In the genomic region with DNA sequence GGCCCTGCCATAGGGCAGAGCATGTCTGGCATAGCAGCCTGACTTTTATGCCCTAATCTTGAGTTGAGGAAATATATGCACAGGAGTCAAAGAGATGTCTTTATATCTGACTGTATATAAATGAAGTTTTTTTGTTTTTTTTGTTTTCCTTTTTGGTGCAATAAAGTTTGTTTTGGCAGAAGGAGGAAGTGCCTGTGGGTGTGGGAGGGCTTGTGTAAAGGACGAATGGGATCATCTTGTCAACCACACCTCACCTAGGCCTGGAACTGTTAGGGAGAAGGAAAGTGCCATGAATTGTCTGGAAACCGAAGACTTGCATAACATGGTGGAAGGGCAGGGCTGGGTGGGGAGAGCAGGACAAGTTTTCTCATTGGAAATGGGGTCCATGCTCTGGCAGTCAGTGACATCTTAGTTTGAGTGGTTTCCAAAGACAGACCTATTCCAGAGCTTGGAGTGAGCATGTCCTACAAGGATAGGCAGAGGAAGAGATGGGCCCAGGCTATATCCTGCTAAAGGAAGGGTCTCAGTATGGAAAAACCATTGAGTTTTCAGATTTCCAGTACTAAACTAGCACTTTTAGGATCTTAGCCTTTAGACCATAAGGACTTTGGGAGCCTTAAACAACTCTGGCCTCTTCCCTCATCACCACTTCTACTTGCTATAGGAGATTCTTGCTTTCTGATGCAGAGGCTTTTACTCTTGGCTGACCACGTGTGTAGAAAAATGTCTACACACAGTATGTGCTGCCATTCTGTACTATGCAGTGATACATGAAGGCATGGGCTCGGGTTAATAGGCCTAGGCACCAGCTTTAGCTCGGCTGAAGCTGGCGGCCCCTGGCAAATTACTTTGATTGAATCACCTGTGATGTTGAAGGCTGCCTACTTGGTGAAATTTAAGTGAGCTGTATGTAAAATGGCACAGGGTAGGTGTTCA, we compare ENCODE assay signal across 1 cellular context.
A peak's percentile ranks its signal among the peaks of the same experiment; 100 is the strongest.
TF ChIP-seq lines count a peak whose summit lies in the region.

No MANE protein-coding gene starts in this region.

TF ChIP-seq in K562, 482 proteins besides CTCF, POLR2A, EP300 and RAD21 (continues in another document):
- TF ChIP-seq CHD4 (IDR thresholded peaks at IDR 0.05; ENCODE audit: insufficient read depth, insufficient replicate concordance, low read depth, low read length, poor library complexity, severe bottlenecking) (no peak), CBX5 (IDR thresholded peaks at IDR 0.05; ENCODE audit: borderline replicate concordance, low read depth) (no peak), ZNF431 (CRISPR knock-in tag; IDR thresholded peaks at IDR 0.05) (peak; percentile 68; the same call in 1 of the 2 replicates), ZNF778 (CRISPR knock-in tag; IDR thresholded peaks at IDR 0.05) (no peak), MTA2 (IDR thresholded peaks at IDR 0.05; ENCODE audit: low read depth) (no peak), POLR2AphosphoS2 (IDR thresholded peaks at IDR 0.05; ENCODE audit: low read length) (0 out of 2 replicates have a peak, but pooled peaks have one; percentile 57), MECOM (CRISPR knock-in tag; IDR thresholded peaks at IDR 0.05) (no peak), FUS (optimal IDR thresholded peaks at IDR 0.05; ENCODE audit: low read depth, low read length) (no peak), ILK (tag; IDR thresholded peaks at IDR 0.05; ENCODE audit: borderline replicate concordance, low read depth) (no peak), ELF1 (tag; IDR thresholded peaks at IDR 0.05) (peak; percentile 49), SPI1 (IDR thresholded peaks at IDR 0.05; ENCODE audit: borderline replicate concordance, low read depth, low read length) (peak; percentile 89), NR2F6 (CRISPR knock-in tag; IDR thresholded peaks at IDR 0.05) (no peak), POLR3G (IDR thresholded peaks at IDR 0.05; ENCODE audit: extremely low read depth, insufficient read length, insufficient replicate concordance) (no peak), ZNF717 (CRISPR knock-in tag; IDR thresholded peaks at IDR 0.05) (no peak), NFXL1 (CRISPR knock-in tag; IDR thresholded peaks at IDR 0.05) (no peak), IRF2 (CRISPR knock-in tag; IDR thresholded peaks at IDR 0.05) (no peak), MED1 (CRISPR knock-in tag; IDR thresholded peaks at IDR 0.05; ENCODE audit: borderline replicate concordance) (no peak), HDAC2 (IDR thresholded peaks at IDR 0.05) (no peak), HDAC1 (IDR thresholded peaks at IDR 0.05) (no peak), MAFF (IDR thresholded peaks at IDR 0.05; ENCODE audit: low read length) (no peak), ZBED1 (IDR thresholded peaks at IDR 0.05) (no peak), RHOXF2B (CRISPR knock-in tag; conservative IDR thresholded peaks at IDR 0.05) (no peak), CTBP1 (IDR thresholded peaks at IDR 0.05; ENCODE audit: borderline replicate concordance) (no peak), CBX3 (IDR thresholded peaks at IDR 0.05; ENCODE audit: borderline replicate concordance in 1 of 2, low read length in 2 of 2) (no peak), MCM7 (IDR thresholded peaks at IDR 0.05) (no peak), POLR2AphosphoS5 (IDR thresholded peaks at IDR 0.05; ENCODE audit: control insufficient read depth, insufficient read depth, low read depth, low read length) (peak; percentile 46), SUPT5H (IDR thresholded peaks at IDR 0.05) (peak; percentile 63), TBL1XR1 (IDR thresholded peaks at IDR 0.05; ENCODE audit: low read length in 2 of 2) (no peak), MTA3 (IDR thresholded peaks at IDR 0.05; ENCODE audit: borderline replicate concordance) (no peak), SRSF3 (IDR thresholded peaks at IDR 0.05; ENCODE audit: insufficient read depth, low read length) (no peak), HIVEP1 (CRISPR knock-in tag; IDR thresholded peaks at IDR 0.05) (no peak), HDAC6 (IDR thresholded peaks at IDR 0.05; ENCODE audit: low read depth, low read length) (no peak)
- TF ChIP-seq, protein P1, sequence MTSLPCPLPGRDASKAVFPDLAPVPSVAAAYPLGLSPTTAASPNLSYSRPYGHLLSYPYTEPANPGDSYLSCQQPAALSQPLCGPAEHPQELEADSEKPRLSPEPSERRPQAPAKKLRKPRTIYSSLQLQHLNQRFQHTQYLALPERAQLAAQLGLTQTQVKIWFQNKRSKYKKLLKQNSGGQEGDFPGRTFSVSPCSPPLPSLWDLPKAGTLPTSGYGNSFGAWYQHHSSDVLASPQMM (CRISPR knock-in tag; IDR thresholded peaks at IDR 0.05), result 0 out of 2 replicates have a peak, but pooled peaks have one; percentile 26
- TF ChIP-seq, protein P2, sequence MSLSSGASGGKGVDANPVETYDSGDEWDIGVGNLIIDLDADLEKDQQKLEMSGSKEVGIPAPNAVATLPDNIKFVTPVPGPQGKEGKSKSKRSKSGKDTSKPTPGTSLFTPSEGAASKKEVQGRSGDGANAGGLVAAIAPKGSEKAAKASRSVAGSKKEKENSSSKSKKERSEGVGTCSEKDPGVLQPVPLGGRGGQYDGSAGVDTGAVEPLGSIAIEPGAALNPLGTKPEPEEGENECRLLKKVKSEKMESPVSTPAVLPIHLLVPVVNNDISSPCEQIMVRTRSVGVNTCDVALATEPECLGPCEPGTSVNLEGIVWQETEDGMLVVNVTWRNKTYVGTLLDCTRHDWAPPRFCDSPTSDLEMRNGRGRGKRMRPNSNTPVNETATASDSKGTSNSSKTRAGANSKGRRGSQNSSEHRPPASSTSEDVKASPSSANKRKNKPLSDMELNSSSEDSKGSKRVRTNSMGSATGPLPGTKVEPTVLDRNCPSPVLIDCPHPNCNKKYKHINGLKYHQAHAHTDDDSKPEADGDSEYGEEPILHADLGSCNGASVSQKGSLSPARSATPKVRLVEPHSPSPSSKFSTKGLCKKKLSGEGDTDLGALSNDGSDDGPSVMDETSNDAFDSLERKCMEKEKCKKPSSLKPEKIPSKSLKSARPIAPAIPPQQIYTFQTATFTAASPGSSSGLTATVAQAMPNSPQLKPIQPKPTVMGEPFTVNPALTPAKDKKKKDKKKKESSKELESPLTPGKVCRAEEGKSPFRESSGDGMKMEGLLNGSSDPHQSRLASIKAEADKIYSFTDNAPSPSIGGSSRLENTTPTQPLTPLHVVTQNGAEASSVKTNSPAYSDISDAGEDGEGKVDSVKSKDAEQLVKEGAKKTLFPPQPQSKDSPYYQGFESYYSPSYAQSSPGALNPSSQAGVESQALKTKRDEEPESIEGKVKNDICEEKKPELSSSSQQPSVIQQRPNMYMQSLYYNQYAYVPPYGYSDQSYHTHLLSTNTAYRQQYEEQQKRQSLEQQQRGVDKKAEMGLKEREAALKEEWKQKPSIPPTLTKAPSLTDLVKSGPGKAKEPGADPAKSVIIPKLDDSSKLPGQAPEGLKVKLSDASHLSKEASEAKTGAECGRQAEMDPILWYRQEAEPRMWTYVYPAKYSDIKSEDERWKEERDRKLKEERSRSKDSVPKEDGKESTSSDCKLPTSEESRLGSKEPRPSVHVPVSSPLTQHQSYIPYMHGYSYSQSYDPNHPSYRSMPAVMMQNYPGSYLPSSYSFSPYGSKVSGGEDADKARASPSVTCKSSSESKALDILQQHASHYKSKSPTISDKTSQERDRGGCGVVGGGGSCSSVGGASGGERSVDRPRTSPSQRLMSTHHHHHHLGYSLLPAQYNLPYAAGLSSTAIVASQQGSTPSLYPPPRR (CRISPR knock-in tag; IDR thresholded peaks at IDR 0.05; ENCODE audit: borderline replicate concordance), result no peak
- TF ChIP-seq, protein P3, sequence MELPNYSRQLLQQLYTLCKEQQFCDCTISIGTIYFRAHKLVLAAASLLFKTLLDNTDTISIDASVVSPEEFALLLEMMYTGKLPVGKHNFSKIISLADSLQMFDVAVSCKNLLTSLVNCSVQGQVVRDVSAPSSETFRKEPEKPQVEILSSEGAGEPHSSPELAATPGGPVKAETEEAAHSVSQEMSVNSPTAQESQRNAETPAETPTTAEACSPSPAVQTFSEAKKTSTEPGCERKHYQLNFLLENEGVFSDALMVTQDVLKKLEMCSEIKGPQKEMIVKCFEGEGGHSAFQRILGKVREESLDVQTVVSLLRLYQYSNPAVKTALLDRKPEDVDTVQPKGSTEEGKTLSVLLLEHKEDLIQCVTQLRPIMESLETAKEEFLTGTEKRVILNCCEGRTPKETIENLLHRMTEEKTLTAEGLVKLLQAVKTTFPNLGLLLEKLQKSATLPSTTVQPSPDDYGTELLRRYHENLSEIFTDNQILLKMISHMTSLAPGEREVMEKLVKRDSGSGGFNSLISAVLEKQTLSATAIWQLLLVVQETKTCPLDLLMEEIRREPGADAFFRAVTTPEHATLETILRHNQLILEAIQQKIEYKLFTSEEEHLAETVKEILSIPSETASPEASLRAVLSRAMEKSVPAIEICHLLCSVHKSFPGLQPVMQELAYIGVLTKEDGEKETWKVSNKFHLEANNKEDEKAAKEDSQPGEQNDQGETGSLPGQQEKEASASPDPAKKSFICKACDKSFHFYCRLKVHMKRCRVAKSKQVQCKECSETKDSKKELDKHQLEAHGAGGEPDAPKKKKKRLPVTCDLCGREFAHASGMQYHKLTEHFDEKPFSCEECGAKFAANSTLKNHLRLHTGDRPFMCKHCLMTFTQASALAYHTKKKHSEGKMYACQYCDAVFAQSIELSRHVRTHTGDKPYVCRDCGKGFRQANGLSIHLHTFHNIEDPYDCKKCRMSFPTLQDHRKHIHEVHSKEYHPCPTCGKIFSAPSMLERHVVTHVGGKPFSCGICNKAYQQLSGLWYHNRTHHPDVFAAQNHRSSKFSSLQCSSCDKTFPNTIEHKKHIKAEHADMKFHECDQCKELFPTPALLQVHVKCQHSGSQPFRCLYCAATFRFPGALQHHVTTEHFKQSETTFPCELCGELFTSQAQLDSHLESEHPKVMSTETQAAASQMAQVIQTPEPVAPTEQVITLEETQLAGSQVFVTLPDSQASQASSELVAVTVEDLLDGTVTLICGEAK (IDR thresholded peaks at IDR 0.05), result peak; percentile 98
- TF ChIP-seq, protein P3 (CRISPR knock-in tag; IDR thresholded peaks at IDR 0.05), result peak; percentile 97
- TF ChIP-seq, protein P4, sequence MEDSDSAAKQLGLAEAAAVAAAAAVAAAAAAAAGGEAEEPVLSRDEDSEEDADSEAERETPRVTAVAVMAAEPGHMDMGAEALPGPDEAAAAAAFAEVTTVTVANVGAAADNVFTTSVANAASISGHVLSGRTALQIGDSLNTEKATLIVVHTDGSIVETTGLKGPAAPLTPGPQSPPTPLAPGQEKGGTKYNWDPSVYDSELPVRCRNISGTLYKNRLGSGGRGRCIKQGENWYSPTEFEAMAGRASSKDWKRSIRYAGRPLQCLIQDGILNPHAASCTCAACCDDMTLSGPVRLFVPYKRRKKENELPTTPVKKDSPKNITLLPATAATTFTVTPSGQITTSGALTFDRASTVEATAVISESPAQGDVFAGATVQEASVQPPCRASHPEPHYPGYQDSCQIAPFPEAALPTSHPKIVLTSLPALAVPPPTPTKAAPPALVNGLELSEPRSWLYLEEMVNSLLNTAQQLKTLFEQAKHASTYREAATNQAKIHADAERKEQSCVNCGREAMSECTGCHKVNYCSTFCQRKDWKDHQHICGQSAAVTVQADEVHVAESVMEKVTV (CRISPR knock-in tag; IDR thresholded peaks at IDR 0.05), result no peak
- TF ChIP-seq, protein P5, sequence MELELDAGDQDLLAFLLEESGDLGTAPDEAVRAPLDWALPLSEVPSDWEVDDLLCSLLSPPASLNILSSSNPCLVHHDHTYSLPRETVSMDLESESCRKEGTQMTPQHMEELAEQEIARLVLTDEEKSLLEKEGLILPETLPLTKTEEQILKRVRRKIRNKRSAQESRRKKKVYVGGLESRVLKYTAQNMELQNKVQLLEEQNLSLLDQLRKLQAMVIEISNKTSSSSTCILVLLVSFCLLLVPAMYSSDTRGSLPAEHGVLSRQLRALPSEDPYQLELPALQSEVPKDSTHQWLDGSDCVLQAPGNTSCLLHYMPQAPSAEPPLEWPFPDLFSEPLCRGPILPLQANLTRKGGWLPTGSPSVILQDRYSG (tag; conservative IDR thresholded peaks at IDR 0.05; ENCODE audit: low read depth), result no peak
- TF ChIP-seq, protein P6, sequence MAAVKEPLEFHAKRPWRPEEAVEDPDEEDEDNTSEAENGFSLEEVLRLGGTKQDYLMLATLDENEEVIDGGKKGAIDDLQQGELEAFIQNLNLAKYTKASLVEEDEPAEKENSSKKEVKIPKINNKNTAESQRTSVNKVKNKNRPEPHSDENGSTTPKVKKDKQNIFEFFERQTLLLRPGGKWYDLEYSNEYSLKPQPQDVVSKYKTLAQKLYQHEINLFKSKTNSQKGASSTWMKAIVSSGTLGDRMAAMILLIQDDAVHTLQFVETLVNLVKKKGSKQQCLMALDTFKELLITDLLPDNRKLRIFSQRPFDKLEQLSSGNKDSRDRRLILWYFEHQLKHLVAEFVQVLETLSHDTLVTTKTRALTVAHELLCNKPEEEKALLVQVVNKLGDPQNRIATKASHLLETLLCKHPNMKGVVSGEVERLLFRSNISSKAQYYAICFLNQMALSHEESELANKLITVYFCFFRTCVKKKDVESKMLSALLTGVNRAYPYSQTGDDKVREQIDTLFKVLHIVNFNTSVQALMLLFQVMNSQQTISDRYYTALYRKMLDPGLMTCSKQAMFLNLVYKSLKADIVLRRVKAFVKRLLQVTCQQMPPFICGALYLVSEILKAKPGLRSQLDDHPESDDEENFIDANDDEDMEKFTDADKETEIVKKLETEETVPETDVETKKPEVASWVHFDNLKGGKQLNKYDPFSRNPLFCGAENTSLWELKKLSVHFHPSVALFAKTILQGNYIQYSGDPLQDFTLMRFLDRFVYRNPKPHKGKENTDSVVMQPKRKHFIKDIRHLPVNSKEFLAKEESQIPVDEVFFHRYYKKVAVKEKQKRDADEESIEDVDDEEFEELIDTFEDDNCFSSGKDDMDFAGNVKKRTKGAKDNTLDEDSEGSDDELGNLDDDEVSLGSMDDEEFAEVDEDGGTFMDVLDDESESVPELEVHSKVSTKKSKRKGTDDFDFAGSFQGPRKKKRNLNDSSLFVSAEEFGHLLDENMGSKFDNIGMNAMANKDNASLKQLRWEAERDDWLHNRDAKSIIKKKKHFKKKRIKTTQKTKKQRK (IDR thresholded peaks at IDR 0.05; ENCODE audit: borderline replicate concordance, low read depth, low read length), result no peak
